ENCODE assay signal across 8 cellular contexts in the genomic region with DNA sequence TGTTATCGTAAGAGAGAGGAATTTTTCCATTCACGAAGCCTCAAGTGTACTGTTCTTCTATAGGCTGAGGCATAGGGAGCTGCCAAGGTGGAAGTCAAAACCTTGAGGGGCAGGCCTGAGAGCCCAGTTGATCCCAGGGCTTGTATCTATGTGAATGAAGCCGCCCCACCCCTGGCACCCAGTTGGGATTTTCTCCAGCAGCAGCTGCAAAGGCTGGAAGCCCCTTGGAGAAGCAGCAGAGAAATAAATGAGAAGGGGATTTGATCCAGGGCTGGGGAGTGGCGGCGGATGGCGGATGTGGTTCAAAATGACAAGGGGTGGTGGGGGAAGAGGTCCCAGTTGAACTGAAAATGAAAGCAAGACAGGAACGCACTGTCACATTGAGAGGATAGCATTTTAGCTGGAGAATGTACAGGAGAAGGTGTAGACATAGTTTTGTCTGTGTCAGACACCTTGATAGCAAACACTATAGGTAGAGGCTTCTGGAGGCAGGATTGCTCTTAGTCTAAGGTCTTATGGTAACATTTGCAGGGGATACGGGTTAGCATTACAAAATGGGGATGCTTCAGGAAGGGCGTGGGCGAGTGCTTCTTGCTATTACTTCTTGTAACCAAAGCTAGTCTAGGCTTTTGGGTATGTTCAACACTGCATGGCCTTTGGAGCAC. TPM values are rescaled to one million over a fixed set of nuclear protein-coding genes. Genes with fewer than 3 reads are reported as not detected.
DNase-seq lines count a peak whose midpoint lies in the region; ATAC-seq and TF ChIP-seq lines count a peak whose summit lies in the region.

No MANE protein-coding gene starts in this region.

- H3K36me3 ChIP-seq in Peyer's patch, result no peaks in the 10 kb centered on the region

- no peaks in the 10 kb centered on the region for H3K4me1 ChIP-seq in Peyer's patch
- no peaks in the 10 kb centered on the region for H3K4me1 ChIP-seq in foreskin keratinocyte

- H3K27ac ChIP-seq in Peyer's patch, result peak overlapping the region; percentile 35 to 71 (median 58)
- H3K27ac ChIP-seq in foreskin keratinocyte, result no peak overlapping the region

- no peak for DNase-seq in GM12864 (ENCODE audit: low read depth)
- DNase-seq in Peyer's patch, result peak; percentile 44 to 63 (median 59)
- DNase-seq in activated gamma-delta T cell treated with Interleukin-2 at 50 U/mL for 16 hours, result peak; percentile 41
- DNase-seq in stimulated activated CD8-positive, alpha-beta memory T cell treated with anti-CD3 and anti-CD28 coated beads, Interleukin-12 subunit alpha, Interleukin-12 subunit beta, amount 100 ng/mL, for 24 hours (ENCODE audit: extremely low read depth), result peak; percentile 11
- no peak for DNase-seq in COR-L47 (lab: John Stamatoyannopoulos, UW)
- DNase-seq in foreskin keratinocyte, result no peak
- no peak for DNase-seq in NCI-H2107 (lab: John Stamatoyannopoulos, UW)

- no peaks in the 10 kb centered on the region for H3K9me3 ChIP-seq in Peyer's patch

- TF ChIP-seq POLR2A in Peyer's patch (IDR thresholded peaks at IDR 0.05), result no peak

- H3K4me3 ChIP-seq in GM12864 (ENCODE audit: low read depth, low read length) (peak overlapping the region; percentile 54), Peyer's patch (peak overlapping the region in 3 of 4 donors; percentile 14 to 26 (median 22))

- ATAC-seq in HG02588 (IDR thresholded peaks at IDR 0.05; ENCODE audit: unreplicated experiment) (peak; percentile 74), foreskin keratinocyte (no peak)

- no peaks in the 10 kb centered on the region for H3K27me3 ChIP-seq in Peyer's patch
- no peaks in the 10 kb centered on the region for H3K27me3 ChIP-seq in foreskin keratinocyte

- no peak for TF ChIP-seq CTCF in GM12864 (IDR thresholded peaks at IDR 0.05; ENCODE audit: low read depth, low read length, missing control alignments)
- TF ChIP-seq CTCF in Peyer's patch (IDR thresholded peaks at IDR 0.05), result no peak
- no peak for TF ChIP-seq CTCF in foreskin keratinocyte (conservative IDR thresholded peaks at IDR 0.05)

RNA-seq across cellular contexts. Expression of a gene that starts 32.6 kb away (rescaled TPM):
- total RNA-seq in Peyer's patch (10 to 100 TPM in 2 of 4 donors, 1 to 10 TPM in 2; 5.6 to 34.7 (median 10.4) TPM), foreskin keratinocyte (6.2 and 9.3 TPM in 2 replicates)
- 4.5 and 6.1 TPM in 2 replicates for polyA plus RNA-seq in foreskin keratinocyte

Comparison
In these comparisons a context has a peak if more than half of its experiments do, and no peak if none do; other contexts are left out.
1. DNase-seq: peak in Peyer's patch (3 of 3), activated gamma-delta T cell treated with Interleukin-2 at 50 U/mL for 16 hours (single experiment) and stimulated activated CD8-positive, alpha-beta memory T cell treated with anti-CD3 and anti-CD28 coated beads, Interleukin-12 subunit alpha, Interleukin-12 subunit beta, amount 100 ng/mL, for 24 hours (single experiment); none in GM12864 (single experiment), COR-L47 (single experiment), foreskin keratinocyte (0 of 2) and NCI-H2107 (single experiment).